Comparison of ENCODE assay signal across 1 cellular context in genomic region chr13:24648983-24649684, GRCh38.
A peak's percentile ranks its signal among the peaks of the same experiment; 100 is the strongest.
TF ChIP-seq lines count a peak whose summit lies in the region.

No MANE protein-coding gene starts in this region.

TF ChIP-seq in K562, 482 proteins besides CTCF, POLR2A, EP300 and RAD21:
- TF ChIP-seq SPI1 (IDR thresholded peaks at IDR 0.05; ENCODE audit: borderline replicate concordance, low read depth, low read length): peak; percentile 10; the same call in 1 of the 2 replicates
- TF ChIP-seq NBN (IDR thresholded peaks at IDR 0.05; ENCODE audit: low read depth): no peak
